Comparison of ENCODE assay signal across 33 cellular contexts in the genomic region with DNA sequence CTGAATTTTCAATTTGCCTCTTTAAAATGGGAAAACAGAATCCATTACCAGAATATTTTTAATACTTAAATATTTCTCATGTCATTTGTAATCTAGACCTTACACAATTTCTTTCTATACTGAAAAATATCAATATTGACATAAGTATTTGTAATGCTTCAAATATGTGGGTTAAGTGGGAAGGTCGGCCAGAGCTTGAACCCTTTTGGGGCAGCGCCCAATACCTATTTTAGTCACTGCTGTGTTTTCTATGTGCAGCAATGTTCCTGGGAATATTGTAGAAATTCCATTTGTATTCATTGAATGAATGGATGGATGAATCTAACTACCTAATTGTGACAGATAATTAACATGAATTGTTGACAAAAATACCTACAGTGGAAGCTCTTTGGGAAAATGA.
"Had no signal": no experiment of that assay in that cellular context is flagged by ENCODE, and none has a peak within 500 bp of the region (broad histone marks: within the 10 kb centered on the region; RNA-seq: fewer than 3 reads in every experiment).

No MANE protein-coding gene starts in this region.

- DNase-seq: activated B cell treated with CpG ODN at 0.5 μM for 24 hours; activated CD4-positive, alpha-beta T cell treated with anti-CD3 and anti-CD28 coated beads, Interleukin-2, amount 50 U/mL, for 1 hour; activated CD8-positive, alpha-beta memory T cell treated with anti-CD3 and anti-CD28 coated beads, Interleukin-2, amount 10 ng/mL, durations not matched to agents 7 days and 5 days; activated CD8-positive, alpha-beta T cell treated with anti-CD3 and anti-CD28 coated beads, Interleukin-2, amount 10 ng/mL, durations not matched to agents 7 days and 5 days; activated naive CD8-positive, alpha-beta T cell treated with anti-CD3 and anti-CD28 coated beads for 36 hours; activated T-cell treated with anti-CD3 and anti-CD28 coated beads, Interleukin-2, amount 50 U/mL, for 48 hours; adrenal gland; aorta; body of pancreas; cortex of kidney; effector memory CD8-positive, alpha-beta T cell; foreskin melanocyte; heart right ventricle; kidney glomerular epithelial cell; left ventricle myocardium inferior; naive B cell; nephron progenitor cell; ovary; retina; sigmoid colon; stimulated activated CD4-positive, alpha-beta T cell treated with anti-CD3 and anti-CD28 coated beads, Interleukin-1b, Interleukin-23, amount 100 ng/mL, for 48 hours; stimulated activated CD4-positive, alpha-beta T cell treated with anti-CD3 and anti-CD28 coated beads, Interleukin-4, amount 100 ng/mL, for 4 hours; stimulated activated CD8-positive, alpha-beta memory T cell treated with anti-CD3 and anti-CD28 coated beads, Interleukin-4, amount 100 ng/mL, for 48 hours; stimulated activated naive CD8-positive, alpha-beta T cell treated with anti-CD3 and anti-CD28 coated beads, Interleukin-15, amount 100 ng/mL, for 72 hours; substantia nigra; T-cell had no signal

- H3K36me3 ChIP-seq: adrenal gland, heart right ventricle, left ventricle myocardium inferior, neutrophil, ovary, sigmoid colon, upper lobe of left lung had no signal

- H3K4me1 Mint-ChIP-seq: activated B cell treated with CpG ODN at 0.5 μM for 24 hours; activated CD8-positive, alpha-beta memory T cell treated with anti-CD3 and anti-CD28 coated beads, Interleukin-2, amount 10 ng/mL, durations not matched to agents 7 days and 5 days; activated naive CD8-positive, alpha-beta T cell treated with anti-CD3 and anti-CD28 coated beads for 36 hours; naive B cell; nephron progenitor cell; stimulated activated memory B cell treated with anti-CD40 and anti-IgM and Interleukin-4, amounts not matched to agents 10 μg/mL and 1 μg/mL and 100 μg/mL, for 72 hours; stimulated activated naive CD8-positive, alpha-beta T cell treated with anti-CD3 and anti-CD28 coated beads, Interleukin-15, amount 100 ng/mL, for 72 hours; T-cell had no signal

- H3K9me3 ChIP-seq: body of pancreas, ovary, sigmoid colon, upper lobe of left lung had no signal

- H3K27ac Mint-ChIP-seq: activated B cell treated with CpG ODN at 0.5 μM for 24 hours; activated CD8-positive, alpha-beta memory T cell treated with anti-CD3 and anti-CD28 coated beads, Interleukin-2, amount 10 ng/mL, durations not matched to agents 7 days and 5 days; activated CD8-positive, alpha-beta T cell treated with anti-CD3 and anti-CD28 coated beads, Interleukin-2, amount 10 ng/mL, durations not matched to agents 7 days and 5 days; activated naive CD8-positive, alpha-beta T cell treated with anti-CD3 and anti-CD28 coated beads for 36 hours; activated T-helper 2 cell treated with anti-CD3 and anti-CD28 coated beads, Interferon-gamma antibody, Interleukin-2, Interleukin-4, amounts not matched to agents 10 μg/mL and 5 μg/mL and 100 μg/mL, durations not matched to agents 14 hours and 24 hours and 36 hours; effector memory CD8-positive, alpha-beta T cell; nephron progenitor cell; progenitor cell of endocrine pancreas; stimulated activated memory B cell treated with anti-CD40 and anti-IgM and Interleukin-4, amounts not matched to agents 10 μg/mL and 1 μg/mL and 100 μg/mL, for 72 hours; stimulated activated naive CD8-positive, alpha-beta T cell treated with anti-CD3 and anti-CD28 coated beads, Interleukin-15, amount 100 ng/mL, for 72 hours; T-cell; T-helper 2 cell treated with Interferon-gamma antibody and Interleukin-4, amounts not matched to agents 5 μg/mL and 100 μg/mL, for 36 hours had no signal

- H3K4me1 ChIP-seq: adrenal gland, body of pancreas, heart right ventricle, left ventricle myocardium inferior, sigmoid colon had no signal

- H3K4me3 Mint-ChIP-seq: activated B cell treated with CpG ODN at 0.5 μM for 24 hours; activated CD8-positive, alpha-beta memory T cell treated with anti-CD3 and anti-CD28 coated beads, Interleukin-2, amount 10 ng/mL, durations not matched to agents 7 days and 5 days; activated CD8-positive, alpha-beta T cell treated with anti-CD3 and anti-CD28 coated beads, Interleukin-2, amount 10 ng/mL, durations not matched to agents 7 days and 5 days; activated naive CD8-positive, alpha-beta T cell treated with anti-CD3 and anti-CD28 coated beads for 36 hours; effector memory CD8-positive, alpha-beta T cell; naive B cell; nephron progenitor cell; stimulated activated memory B cell treated with anti-CD40 and anti-IgM and Interleukin-4, amounts not matched to agents 10 μg/mL and 1 μg/mL and 100 μg/mL, for 72 hours; stimulated activated naive CD8-positive, alpha-beta T cell treated with anti-CD3 and anti-CD28 coated beads, Interleukin-15, amount 100 ng/mL, for 72 hours; T-cell; T-helper 2 cell treated with Interferon-gamma antibody and Interleukin-4, amounts not matched to agents 5 μg/mL and 100 μg/mL, for 36 hours had no signal

- H3K27me3 Mint-ChIP-seq: activated B cell treated with CpG ODN at 0.5 μM for 24 hours; activated CD8-positive, alpha-beta memory T cell treated with anti-CD3 and anti-CD28 coated beads, Interleukin-2, amount 10 ng/mL, durations not matched to agents 7 days and 5 days; activated naive CD8-positive, alpha-beta T cell treated with anti-CD3 and anti-CD28 coated beads for 36 hours; effector memory CD8-positive, alpha-beta T cell; naive B cell; progenitor cell of endocrine pancreas; stimulated activated memory B cell treated with anti-CD40 and anti-IgM and Interleukin-4, amounts not matched to agents 10 μg/mL and 1 μg/mL and 100 μg/mL, for 72 hours; stimulated activated naive CD8-positive, alpha-beta T cell treated with anti-CD3 and anti-CD28 coated beads, Interleukin-15, amount 100 ng/mL, for 72 hours; T-cell had no signal

- ATAC-seq: activated CD8-positive, alpha-beta memory T cell treated with anti-CD3 and anti-CD28 coated beads, Interleukin-2, amount 10 ng/mL, durations not matched to agents 7 days and 5 days; activated CD8-positive, alpha-beta T cell treated with anti-CD3 and anti-CD28 coated beads, Interleukin-2, amount 10 ng/mL, durations not matched to agents 7 days and 5 days; body of pancreas; effector memory CD8-positive, alpha-beta T cell; heart right ventricle; stimulated activated memory B cell treated with anti-CD40 and anti-IgM and Interleukin-4, amounts not matched to agents 10 μg/mL and 1 μg/mL and 100 μg/mL, for 72 hours; stimulated activated naive CD8-positive, alpha-beta T cell treated with anti-CD3 and anti-CD28 coated beads, Interleukin-15, amount 100 ng/mL, for 72 hours; T-cell had no signal

- H3K27me3 ChIP-seq: adrenal gland, body of pancreas, heart right ventricle, neutrophil, ovary, sigmoid colon, upper lobe of left lung had no signal

- H3K4me2 ChIP-seq: smooth muscle cell had no signal

- H3K36me3 Mint-ChIP-seq: activated CD8-positive, alpha-beta memory T cell treated with anti-CD3 and anti-CD28 coated beads, Interleukin-2, amount 10 ng/mL, durations not matched to agents 7 days and 5 days; activated naive CD8-positive, alpha-beta T cell treated with anti-CD3 and anti-CD28 coated beads for 36 hours; naive B cell; stimulated activated memory B cell treated with anti-CD40 and anti-IgM and Interleukin-4, amounts not matched to agents 10 μg/mL and 1 μg/mL and 100 μg/mL, for 72 hours; T-cell had no signal

- H3K4me3 ChIP-seq: adrenal gland, body of pancreas, heart right ventricle, left ventricle myocardium inferior, ovary, sigmoid colon, smooth muscle cell, upper lobe of left lung had no signal

- H3K27ac ChIP-seq: adrenal gland, body of pancreas, heart right ventricle, left ventricle myocardium inferior, neutrophil, ovary, sigmoid colon, upper lobe of left lung had no signal

- H3K9me3 Mint-ChIP-seq: nephron progenitor cell; stimulated activated memory B cell treated with anti-CD40 and anti-IgM and Interleukin-4, amounts not matched to agents 10 μg/mL and 1 μg/mL and 100 μg/mL, for 72 hours; stimulated activated naive CD8-positive, alpha-beta T cell treated with anti-CD3 and anti-CD28 coated beads, Interleukin-15, amount 100 ng/mL, for 72 hours had no signal
